ENCODE assay signal across 2 cellular contexts in the genomic region with DNA sequence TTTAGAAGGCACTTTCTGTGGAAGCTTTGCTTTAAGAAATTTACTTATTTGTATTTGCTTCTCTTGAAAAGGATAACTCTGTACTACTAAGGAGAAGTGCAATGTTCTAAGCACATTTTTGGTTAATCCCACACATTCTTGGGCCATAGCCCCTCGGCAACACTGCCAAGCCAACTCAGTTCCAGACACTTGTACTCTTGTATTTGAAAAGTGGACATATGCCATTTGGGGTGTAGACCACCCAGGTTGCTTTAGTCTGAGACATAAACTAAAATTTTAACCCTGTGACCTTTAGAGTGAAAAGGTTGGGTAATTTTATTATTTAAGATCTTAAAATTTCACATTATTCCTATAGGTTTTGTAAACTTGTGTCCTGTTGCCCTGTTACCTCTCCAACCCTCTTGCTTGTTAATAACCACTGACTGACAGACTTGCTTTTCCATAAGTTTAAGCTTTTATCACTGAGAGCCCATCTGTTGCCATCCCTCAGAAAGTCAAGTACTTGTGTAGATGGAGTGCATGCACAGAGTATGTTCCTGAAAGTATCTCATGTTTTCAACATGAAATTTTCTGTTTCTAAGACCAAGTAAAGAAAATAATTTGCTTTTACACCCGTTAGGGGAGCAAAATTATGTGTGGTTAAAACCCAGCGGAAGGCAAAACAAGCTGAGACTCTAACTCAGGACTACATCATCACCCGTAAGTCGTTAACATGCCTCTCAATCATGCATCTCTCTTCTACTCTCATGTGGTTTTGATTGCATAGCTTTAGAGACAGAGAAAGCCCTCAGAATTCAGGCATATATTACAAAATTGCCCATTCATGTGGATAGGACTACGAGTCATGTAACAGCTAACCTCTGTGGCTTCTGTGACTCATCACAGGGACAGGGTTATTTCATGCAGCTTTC.
TF ChIP-seq lines count a peak whose summit lies in the region.

No MANE protein-coding gene starts in this region.

TF ChIP-seq in HEK293, 187 proteins besides CTCF, POLR2A, EP300 and RAD21 (continued from another document and continues in another):
- TF ChIP-seq, protein P1, sequence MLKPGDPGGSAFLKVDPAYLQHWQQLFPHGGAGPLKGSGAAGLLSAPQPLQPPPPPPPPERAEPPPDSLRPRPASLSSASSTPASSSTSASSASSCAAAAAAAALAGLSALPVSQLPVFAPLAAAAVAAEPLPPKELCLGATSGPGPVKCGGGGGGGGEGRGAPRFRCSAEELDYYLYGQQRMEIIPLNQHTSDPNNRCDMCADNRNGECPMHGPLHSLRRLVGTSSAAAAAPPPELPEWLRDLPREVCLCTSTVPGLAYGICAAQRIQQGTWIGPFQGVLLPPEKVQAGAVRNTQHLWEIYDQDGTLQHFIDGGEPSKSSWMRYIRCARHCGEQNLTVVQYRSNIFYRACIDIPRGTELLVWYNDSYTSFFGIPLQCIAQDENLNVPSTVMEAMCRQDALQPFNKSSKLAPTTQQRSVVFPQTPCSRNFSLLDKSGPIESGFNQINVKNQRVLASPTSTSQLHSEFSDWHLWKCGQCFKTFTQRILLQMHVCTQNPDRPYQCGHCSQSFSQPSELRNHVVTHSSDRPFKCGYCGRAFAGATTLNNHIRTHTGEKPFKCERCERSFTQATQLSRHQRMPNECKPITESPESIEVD (tag by site-specific recombination; IDR thresholded peaks at IDR 0.05): peak; percentile 60; the same call in 1 of the 2 replicates
- TF ChIP-seq ZNF654 (tag by site-specific recombination; IDR thresholded peaks at IDR 0.05; ENCODE audit: low read depth) (no peak), ZNF623 (tag by site-specific recombination; IDR thresholded peaks at IDR 0.05) (no peak), ZBTB21 (tag by site-specific recombination; IDR thresholded peaks at IDR 0.05) (peak; percentile 85), ZNF175 (tag by site-specific recombination; IDR thresholded peaks at IDR 0.05) (no peak), OSR2 (tag by site-specific recombination; IDR thresholded peaks at IDR 0.05) (peak; percentile 80), BCL6B (tag by site-specific recombination; IDR thresholded peaks at IDR 0.05) (no peak), HOXD13 (CRISPR knock-in tag; IDR thresholded peaks at IDR 0.05; ENCODE audit: borderline replicate concordance) (no peak), AEBP2 (tag by site-specific recombination; IDR thresholded peaks at IDR 0.05; ENCODE audit: borderline replicate concordance) (no peak), OVOL3 (tag by site-specific recombination; IDR thresholded peaks at IDR 0.05) (no peak), ZNF692 (tag by site-specific recombination; IDR thresholded peaks at IDR 0.05) (no peak), YY1 (tag by site-specific recombination; IDR thresholded peaks at IDR 0.05) (no peak), ZNF510 (tag by site-specific recombination; IDR thresholded peaks at IDR 0.05; ENCODE audit: insufficient replicate concordance) (no peak), ZNF214 (tag by site-specific recombination; IDR thresholded peaks at IDR 0.05; ENCODE audit: borderline replicate concordance) (no peak), ZNF354C (tag by site-specific recombination; IDR thresholded peaks at IDR 0.05; ENCODE audit: borderline replicate concordance, low read depth) (no peak), ZNF571 (tag by site-specific recombination; IDR thresholded peaks at IDR 0.05) (no peak)
- TF ChIP-seq, protein P2, sequence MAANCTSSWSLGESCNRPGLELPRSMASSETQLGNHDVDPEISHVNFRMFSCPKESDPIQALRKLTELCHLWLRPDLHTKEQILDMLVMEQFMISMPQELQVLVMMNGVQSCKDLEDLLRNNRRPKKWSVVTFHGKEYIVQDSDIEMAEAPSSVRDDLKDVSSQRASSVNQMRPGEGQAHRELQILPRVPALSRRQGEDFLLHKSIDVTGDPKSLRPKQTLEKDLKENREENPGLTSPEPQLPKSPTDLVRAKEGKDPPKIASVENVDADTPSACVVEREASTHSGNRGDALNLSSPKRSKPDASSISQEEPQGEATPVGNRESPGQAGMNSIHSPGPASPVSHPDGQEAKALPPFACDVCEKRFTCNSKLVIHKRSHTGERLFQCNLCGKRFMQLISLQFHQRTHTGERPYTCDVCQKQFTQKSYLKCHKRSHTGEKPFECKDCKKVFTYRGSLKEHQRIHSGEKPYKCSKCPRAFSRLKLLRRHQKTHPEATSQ (tag by site-specific recombination; IDR thresholded peaks at IDR 0.05): no peak
- TF ChIP-seq, protein P3, sequence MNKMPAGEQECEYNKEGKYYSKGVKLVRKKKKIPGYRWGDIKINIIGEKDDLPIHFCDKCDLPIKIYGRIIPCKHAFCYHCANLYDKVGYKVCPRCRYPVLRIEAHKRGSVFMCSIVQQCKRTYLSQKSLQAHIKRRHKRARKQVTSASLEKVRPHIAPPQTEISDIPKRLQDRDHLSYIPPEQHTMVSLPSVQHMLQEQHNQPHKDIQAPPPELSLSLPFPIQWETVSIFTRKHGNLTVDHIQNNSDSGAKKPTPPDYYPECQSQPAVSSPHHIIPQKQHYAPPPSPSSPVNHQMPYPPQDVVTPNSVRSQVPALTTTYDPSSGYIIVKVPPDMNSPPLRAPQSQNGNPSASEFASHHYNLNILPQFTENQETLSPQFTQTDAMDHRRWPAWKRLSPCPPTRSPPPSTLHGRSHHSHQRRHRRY (tag by site-specific recombination; IDR thresholded peaks at IDR 0.05): no peak

TF ChIP-seq in GM12878, 131 proteins besides CTCF, POLR2A, EP300 and RAD21 (continued from another document and continues in another):
- TF ChIP-seq, protein P4, sequence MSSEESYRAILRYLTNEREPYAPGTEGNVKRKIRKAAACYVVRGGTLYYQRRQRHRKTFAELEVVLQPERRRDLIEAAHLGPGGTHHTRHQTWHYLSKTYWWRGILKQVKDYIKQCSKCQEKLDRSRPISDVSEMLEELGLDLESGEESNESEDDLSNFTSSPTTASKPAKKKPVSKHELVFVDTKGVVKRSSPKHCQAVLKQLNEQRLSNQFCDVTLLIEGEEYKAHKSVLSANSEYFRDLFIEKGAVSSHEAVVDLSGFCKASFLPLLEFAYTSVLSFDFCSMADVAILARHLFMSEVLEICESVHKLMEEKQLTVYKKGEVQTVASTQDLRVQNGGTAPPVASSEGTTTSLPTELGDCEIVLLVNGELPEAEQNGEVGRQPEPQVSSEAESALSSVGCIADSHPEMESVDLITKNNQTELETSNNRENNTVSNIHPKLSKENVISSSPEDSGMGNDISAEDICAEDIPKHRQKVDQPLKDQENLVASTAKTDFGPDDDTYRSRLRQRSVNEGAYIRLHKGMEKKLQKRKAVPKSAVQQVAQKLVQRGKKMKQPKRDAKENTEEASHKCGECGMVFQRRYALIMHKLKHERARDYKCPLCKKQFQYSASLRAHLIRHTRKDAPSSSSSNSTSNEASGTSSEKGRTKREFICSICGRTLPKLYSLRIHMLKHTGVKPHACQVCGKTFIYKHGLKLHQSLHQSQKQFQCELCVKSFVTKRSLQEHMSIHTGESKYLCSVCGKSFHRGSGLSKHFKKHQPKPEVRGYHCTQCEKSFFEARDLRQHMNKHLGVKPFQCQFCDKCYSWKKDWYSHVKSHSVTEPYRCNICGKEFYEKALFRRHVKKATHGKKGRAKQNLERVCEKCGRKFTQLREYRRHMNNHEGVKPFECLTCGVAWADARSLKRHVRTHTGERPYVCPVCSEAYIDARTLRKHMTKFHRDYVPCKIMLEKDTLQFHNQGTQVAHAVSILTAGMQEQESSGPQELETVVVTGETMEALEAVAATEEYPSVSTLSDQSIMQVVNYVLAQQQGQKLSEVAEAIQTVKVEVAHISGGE (CRISPR knock-in tag; IDR thresholded peaks at IDR 0.05): no peak
- TF ChIP-seq RCOR1 (conservative IDR thresholded peaks at IDR 0.05; ENCODE audit: low read depth, low read length) (no peak), SUZ12 (IDR thresholded peaks at IDR 0.05; ENCODE audit: unreplicated experiment) (no peak), NR2F1 (conservative IDR thresholded peaks at IDR 0.05) (peak; percentile 46; the same call in 1 of the 2 replicates), TCF3 (IDR thresholded peaks at IDR 0.05; ENCODE audit: borderline replicate concordance, insufficient read depth, low read depth, low read length) (no peak), TARDBP (IDR thresholded peaks at IDR 0.05; ENCODE audit: borderline replicate concordance) (no peak), EGR1 (IDR thresholded peaks at IDR 0.05; ENCODE audit: borderline replicate concordance in 1 of 2, low read depth in 2 of 2, low read length in 2 of 2) (no peak)
- TF ChIP-seq, protein P5, sequence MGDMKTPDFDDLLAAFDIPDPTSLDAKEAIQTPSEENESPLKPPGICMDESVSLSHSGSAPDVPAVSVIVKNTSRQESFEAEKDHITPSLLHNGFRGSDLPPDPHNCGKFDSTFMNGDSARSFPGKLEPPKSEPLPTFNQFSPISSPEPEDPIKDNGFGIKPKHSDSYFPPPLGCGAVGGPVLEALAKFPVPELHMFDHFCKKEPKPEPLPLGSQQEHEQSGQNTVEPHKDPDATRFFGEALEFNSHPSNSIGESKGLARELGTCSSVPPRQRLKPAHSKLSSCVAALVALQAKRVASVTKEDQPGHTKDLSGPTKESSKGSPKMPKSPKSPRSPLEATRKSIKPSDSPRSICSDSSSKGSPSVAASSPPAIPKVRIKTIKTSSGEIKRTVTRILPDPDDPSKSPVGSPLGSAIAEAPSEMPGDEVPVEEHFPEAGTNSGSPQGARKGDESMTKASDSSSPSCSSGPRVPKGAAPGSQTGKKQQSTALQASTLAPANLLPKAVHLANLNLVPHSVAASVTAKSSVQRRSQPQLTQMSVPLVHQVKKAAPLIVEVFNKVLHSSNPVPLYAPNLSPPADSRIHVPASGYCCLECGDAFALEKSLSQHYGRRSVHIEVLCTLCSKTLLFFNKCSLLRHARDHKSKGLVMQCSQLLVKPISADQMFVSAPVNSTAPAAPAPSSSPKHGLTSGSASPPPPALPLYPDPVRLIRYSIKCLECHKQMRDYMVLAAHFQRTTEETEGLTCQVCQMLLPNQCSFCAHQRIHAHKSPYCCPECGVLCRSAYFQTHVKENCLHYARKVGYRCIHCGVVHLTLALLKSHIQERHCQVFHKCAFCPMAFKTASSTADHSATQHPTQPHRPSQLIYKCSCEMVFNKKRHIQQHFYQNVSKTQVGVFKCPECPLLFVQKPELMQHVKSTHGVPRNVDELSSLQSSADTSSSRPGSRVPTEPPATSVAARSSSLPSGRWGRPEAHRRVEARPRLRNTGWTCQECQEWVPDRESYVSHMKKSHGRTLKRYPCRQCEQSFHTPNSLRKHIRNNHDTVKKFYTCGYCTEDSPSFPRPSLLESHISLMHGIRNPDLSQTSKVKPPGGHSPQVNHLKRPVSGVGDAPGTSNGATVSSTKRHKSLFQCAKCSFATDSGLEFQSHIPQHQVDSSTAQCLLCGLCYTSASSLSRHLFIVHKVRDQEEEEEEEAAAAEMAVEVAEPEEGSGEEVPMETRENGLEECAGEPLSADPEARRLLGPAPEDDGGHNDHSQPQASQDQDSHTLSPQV (IDR thresholded peaks at IDR 0.05): no peak
- TF ChIP-seq, protein P6, sequence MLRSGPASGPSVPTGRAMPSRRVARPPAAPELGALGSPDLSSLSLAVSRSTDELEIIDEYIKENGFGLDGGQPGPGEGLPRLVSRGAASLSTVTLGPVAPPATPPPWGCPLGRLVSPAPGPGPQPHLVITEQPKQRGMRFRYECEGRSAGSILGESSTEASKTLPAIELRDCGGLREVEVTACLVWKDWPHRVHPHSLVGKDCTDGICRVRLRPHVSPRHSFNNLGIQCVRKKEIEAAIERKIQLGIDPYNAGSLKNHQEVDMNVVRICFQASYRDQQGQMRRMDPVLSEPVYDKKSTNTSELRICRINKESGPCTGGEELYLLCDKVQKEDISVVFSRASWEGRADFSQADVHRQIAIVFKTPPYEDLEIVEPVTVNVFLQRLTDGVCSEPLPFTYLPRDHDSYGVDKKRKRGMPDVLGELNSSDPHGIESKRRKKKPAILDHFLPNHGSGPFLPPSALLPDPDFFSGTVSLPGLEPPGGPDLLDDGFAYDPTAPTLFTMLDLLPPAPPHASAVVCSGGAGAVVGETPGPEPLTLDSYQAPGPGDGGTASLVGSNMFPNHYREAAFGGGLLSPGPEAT (IDR thresholded peaks at IDR 0.05; ENCODE audit: low read depth): no peak
- TF ChIP-seq, protein P7, sequence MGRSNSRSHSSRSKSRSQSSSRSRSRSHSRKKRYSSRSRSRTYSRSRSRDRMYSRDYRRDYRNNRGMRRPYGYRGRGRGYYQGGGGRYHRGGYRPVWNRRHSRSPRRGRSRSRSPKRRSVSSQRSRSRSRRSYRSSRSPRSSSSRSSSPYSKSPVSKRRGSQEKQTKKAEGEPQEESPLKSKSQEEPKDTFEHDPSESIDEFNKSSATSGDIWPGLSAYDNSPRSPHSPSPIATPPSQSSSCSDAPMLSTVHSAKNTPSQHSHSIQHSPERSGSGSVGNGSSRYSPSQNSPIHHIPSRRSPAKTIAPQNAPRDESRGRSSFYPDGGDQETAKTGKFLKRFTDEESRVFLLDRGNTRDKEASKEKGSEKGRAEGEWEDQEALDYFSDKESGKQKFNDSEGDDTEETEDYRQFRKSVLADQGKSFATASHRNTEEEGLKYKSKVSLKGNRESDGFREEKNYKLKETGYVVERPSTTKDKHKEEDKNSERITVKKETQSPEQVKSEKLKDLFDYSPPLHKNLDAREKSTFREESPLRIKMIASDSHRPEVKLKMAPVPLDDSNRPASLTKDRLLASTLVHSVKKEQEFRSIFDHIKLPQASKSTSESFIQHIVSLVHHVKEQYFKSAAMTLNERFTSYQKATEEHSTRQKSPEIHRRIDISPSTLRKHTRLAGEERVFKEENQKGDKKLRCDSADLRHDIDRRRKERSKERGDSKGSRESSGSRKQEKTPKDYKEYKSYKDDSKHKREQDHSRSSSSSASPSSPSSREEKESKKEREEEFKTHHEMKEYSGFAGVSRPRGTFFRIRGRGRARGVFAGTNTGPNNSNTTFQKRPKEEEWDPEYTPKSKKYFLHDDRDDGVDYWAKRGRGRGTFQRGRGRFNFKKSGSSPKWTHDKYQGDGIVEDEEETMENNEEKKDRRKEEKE (IDR thresholded peaks at IDR 0.05): no peak
- TF ChIP-seq, protein P8, sequence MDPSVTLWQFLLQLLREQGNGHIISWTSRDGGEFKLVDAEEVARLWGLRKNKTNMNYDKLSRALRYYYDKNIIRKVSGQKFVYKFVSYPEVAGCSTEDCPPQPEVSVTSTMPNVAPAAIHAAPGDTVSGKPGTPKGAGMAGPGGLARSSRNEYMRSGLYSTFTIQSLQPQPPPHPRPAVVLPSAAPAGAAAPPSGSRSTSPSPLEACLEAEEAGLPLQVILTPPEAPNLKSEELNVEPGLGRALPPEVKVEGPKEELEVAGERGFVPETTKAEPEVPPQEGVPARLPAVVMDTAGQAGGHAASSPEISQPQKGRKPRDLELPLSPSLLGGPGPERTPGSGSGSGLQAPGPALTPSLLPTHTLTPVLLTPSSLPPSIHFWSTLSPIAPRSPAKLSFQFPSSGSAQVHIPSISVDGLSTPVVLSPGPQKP (IDR thresholded peaks at IDR 0.05; ENCODE audit: low read depth, low read length): no peak
- TF ChIP-seq, protein P9, sequence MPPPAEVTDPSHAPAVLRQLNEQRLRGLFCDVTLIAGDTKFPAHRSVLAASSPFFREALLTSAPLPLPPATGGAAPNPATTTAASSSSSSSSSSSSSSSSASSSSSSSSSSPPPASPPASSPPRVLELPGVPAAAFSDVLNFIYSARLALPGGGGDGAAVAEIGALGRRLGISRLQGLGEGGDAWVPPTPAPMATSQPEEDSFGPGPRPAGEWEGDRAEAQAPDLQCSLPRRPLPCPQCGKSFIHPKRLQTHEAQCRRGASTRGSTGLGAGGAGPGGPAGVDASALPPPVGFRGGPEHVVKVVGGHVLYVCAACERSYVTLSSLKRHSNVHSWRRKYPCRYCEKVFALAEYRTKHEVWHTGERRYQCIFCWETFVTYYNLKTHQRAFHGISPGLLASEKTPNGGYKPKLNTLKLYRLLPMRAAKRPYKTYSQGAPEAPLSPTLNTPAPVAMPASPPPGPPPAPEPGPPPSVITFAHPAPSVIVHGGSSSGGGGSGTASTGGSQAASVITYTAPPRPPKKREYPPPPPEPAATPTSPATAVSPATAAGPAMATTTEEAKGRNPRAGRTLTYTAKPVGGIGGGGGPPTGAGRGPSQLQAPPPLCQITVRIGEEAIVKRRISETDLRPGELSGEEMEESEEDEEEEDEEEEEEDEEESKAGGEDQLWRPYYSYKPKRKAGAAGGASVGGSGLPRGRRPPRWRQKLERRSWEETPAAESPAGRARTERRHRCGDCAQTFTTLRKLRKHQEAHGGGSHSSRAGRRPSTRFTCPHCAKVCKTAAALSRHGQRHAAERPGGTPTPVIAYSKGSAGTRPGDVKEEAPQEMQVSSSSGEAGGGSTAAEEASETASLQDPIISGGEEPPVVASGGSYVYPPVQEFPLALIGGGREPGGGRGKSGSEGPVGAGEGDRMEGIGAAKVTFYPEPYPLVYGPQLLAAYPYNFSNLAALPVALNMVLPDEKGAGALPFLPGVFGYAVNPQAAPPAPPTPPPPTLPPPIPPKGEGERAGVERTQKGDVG (CRISPR knock-in tag; IDR thresholded peaks at IDR 0.05): no peak
